In the genomic region with DNA sequence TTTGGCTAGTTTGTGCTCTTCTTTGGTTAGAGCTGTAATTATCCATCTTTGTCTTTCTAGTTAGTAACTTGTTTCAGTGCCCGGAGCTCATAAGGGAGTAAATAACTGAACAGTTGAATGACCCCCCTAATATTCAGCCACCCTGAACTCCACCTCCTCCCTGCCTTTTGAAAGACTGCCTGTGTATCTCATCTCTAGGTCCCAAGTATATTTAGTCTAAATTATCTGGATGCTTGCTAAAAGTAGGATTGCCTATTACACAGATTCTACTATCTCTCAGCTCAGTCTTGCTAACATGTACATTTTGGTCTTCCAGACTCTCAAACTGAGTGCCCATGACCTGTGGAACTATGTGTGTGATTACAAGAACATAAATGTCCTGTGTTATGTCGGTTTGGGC, we compare ENCODE assay signal across 25 cellular contexts.
"Had no signal": no experiment of that assay in that cellular context is flagged by ENCODE, and none has a peak within 500 bp of the region (broad histone marks: within the 10 kb centered on the region; RNA-seq: fewer than 3 reads in every experiment).

No MANE protein-coding gene starts in this region.

- H3K4me3 Mint-ChIP-seq: activated B cell treated with CpG ODN at 0.5 μM for 24 hours; activated CD4-positive, alpha-beta T cell treated with anti-CD3 and anti-CD28 coated beads, Interleukin-2, amount 10 ng/mL, durations not matched to agents 24 days and 14 days; activated CD8-positive, alpha-beta memory T cell treated with anti-CD3 and anti-CD28 coated beads, Interleukin-2, amount 10 ng/mL, durations not matched to agents 7 days and 5 days; activated naive CD4-positive, alpha-beta T cell treated with anti-CD3 and anti-CD28 coated beads, Interleukin-2, amount 10 ng/mL, durations not matched to agents 7 days and 5 days; activated naive CD8-positive, alpha-beta T cell treated with anti-CD3 and anti-CD28 coated beads for 36 hours; activated T-cell treated with anti-CD3 and anti-CD28 coated beads, Interleukin-2, amount 50 U/mL, for 24 hours; T-cell had no signal

- H3K27ac Mint-ChIP-seq: activated B cell treated with CpG ODN at 0.5 μM for 24 hours; activated CD4-positive, alpha-beta T cell treated with anti-CD3 and anti-CD28 coated beads, Interleukin-2, amount 10 ng/mL, durations not matched to agents 24 days and 14 days; activated CD8-positive, alpha-beta memory T cell treated with anti-CD3 and anti-CD28 coated beads, Interleukin-2, amount 10 ng/mL, durations not matched to agents 7 days and 5 days; activated naive CD4-positive, alpha-beta T cell treated with anti-CD3 and anti-CD28 coated beads, Interleukin-2, amount 10 ng/mL, durations not matched to agents 7 days and 5 days; activated naive CD8-positive, alpha-beta T cell treated with anti-CD3 and anti-CD28 coated beads for 36 hours; activated T-cell treated with anti-CD3 and anti-CD28 coated beads, Interleukin-2, amount 50 U/mL, for 24 hours; activated T-helper 2 cell treated with anti-CD3 and anti-CD28 coated beads, Interferon-gamma antibody, Interleukin-2, Interleukin-4, amounts not matched to agents 10 μg/mL and 5 μg/mL and 100 μg/mL, durations not matched to agents 14 hours and 24 hours and 36 hours; T-cell had no signal

- H3K36me3 Mint-ChIP-seq: activated CD8-positive, alpha-beta memory T cell treated with anti-CD3 and anti-CD28 coated beads, Interleukin-2, amount 10 ng/mL, durations not matched to agents 7 days and 5 days; activated naive CD4-positive, alpha-beta T cell treated with anti-CD3 and anti-CD28 coated beads, Interleukin-2, amount 10 ng/mL, durations not matched to agents 7 days and 5 days; activated naive CD8-positive, alpha-beta T cell treated with anti-CD3 and anti-CD28 coated beads for 36 hours; T-cell had no signal

- H3K36me3 ChIP-seq: brain microvascular endothelial cell, cardiac muscle cell had no signal

- DNase-seq: activated B cell treated with CpG ODN at 0.5 μM for 24 hours; activated CD4-positive, alpha-beta T cell treated with anti-CD3 and anti-CD28 coated beads for 1 hour; activated CD4-positive, alpha-beta T cell treated with anti-CD3 and anti-CD28 coated beads, Interleukin-2, amount 10 ng/mL, durations not matched to agents 24 days and 14 days; activated CD4-positive, alpha-beta T cell treated with anti-CD3 and anti-CD28 coated beads, Interleukin-2, amount 50 U/mL, for 48 hours; activated CD8-positive, alpha-beta memory T cell treated with anti-CD3 and anti-CD28 coated beads, Interleukin-2, amount 10 ng/mL, durations not matched to agents 7 days and 5 days; activated gamma-delta T cell treated with Interleukin-2 at 50 U/mL for 16 hours; activated naive CD4-positive, alpha-beta T cell treated with anti-CD3 and anti-CD28 coated beads, Interleukin-2, amount 10 ng/mL, durations not matched to agents 7 days and 5 days; activated naive CD8-positive, alpha-beta T cell treated with anti-CD3 and anti-CD28 coated beads for 36 hours; activated T-cell treated with anti-CD3 and anti-CD28 coated beads, Interleukin-2, amount 50 U/mL, for 24 hours; brain microvascular endothelial cell; Karpas-422; NCI-H1105 treated with DMSO at 0.1 percent for 48 hours; NCI-H1436 treated with DMSO at 0.1 percent for 48 hours; NCI-H187; NCI-H2081; NCI-H510A treated with DMSO at 0.1 percent for 48 hours; NCI-H69; NK-92 treated with Interleukin-12 subunit alpha and Interleukin-12 subunit beta, amount 100 ng/mL, for 24 hours; SHP77 treated with DMSO at 0.1 percent for 48 hours; T-cell; T-helper 2 cell; T1000 had no signal

- H3K27me3 Mint-ChIP-seq: activated B cell treated with CpG ODN at 0.5 μM for 24 hours; activated CD4-positive, alpha-beta T cell treated with anti-CD3 and anti-CD28 coated beads, Interleukin-2, amount 10 ng/mL, durations not matched to agents 24 days and 14 days; activated naive CD4-positive, alpha-beta T cell treated with anti-CD3 and anti-CD28 coated beads, Interleukin-2, amount 10 ng/mL, durations not matched to agents 7 days and 5 days; activated naive CD8-positive, alpha-beta T cell treated with anti-CD3 and anti-CD28 coated beads for 36 hours; activated T-cell treated with anti-CD3 and anti-CD28 coated beads, Interleukin-2, amount 50 U/mL, for 24 hours; T-cell had no signal

- ATAC-seq: activated CD8-positive, alpha-beta memory T cell treated with anti-CD3 and anti-CD28 coated beads, Interleukin-2, amount 10 ng/mL, durations not matched to agents 7 days and 5 days; Panc1; T-cell had no signal

- H3K4me3 ChIP-seq: cardiac muscle cell had no signal

- H3K27me3 ChIP-seq: brain microvascular endothelial cell, cardiac muscle cell had no signal

- H3K9me3 Mint-ChIP-seq: activated B cell treated with CpG ODN at 0.5 μM for 24 hours; activated CD4-positive, alpha-beta T cell treated with anti-CD3 and anti-CD28 coated beads, Interleukin-2, amount 10 ng/mL, durations not matched to agents 24 days and 14 days; activated naive CD4-positive, alpha-beta T cell treated with anti-CD3 and anti-CD28 coated beads, Interleukin-2, amount 10 ng/mL, durations not matched to agents 7 days and 5 days; activated naive CD8-positive, alpha-beta T cell treated with anti-CD3 and anti-CD28 coated beads for 36 hours; activated T-cell treated with anti-CD3 and anti-CD28 coated beads, Interleukin-2, amount 50 U/mL, for 24 hours; activated T-helper 2 cell treated with anti-CD3 and anti-CD28 coated beads, Interferon-gamma antibody, Interleukin-2, Interleukin-4, amounts not matched to agents 10 μg/mL and 5 μg/mL and 100 μg/mL, durations not matched to agents 14 hours and 24 hours and 36 hours; T-cell had no signal

- H3K4me1 Mint-ChIP-seq: activated B cell treated with CpG ODN at 0.5 μM for 24 hours; activated CD8-positive, alpha-beta memory T cell treated with anti-CD3 and anti-CD28 coated beads, Interleukin-2, amount 10 ng/mL, durations not matched to agents 7 days and 5 days; activated naive CD8-positive, alpha-beta T cell treated with anti-CD3 and anti-CD28 coated beads for 36 hours had no signal
